In genomic region chrX:48576108-48576507, GRCh38 we compare ENCODE assay signal across 9 cellular contexts. TPM values are rescaled to one million over a fixed set of nuclear protein-coding genes. Genes with fewer than 3 reads are reported as not detected.
DNase-seq lines count a peak whose midpoint lies in the region; TF ChIP-seq lines count a peak whose summit lies in the region.
"Had no signal": no experiment of that assay in that cellular context is flagged by ENCODE, and none has a peak within 500 bp of the region (broad histone marks: within the 10 kb centered on the region; RNA-seq: fewer than 3 reads in every experiment).

No MANE protein-coding gene starts in this region.

- H3K4me3 ChIP-seq in A673 (ENCODE audit: low read depth, low read length, poor library complexity, severe bottlenecking) (peak overlapping the region; percentile 71), HAP-1 (peak overlapping the region; percentile 95), adrenal gland (peak overlapping the region in 1 of 4 donors; percentile 65), mesenchymal stem cell (ENCODE audit: insufficient read depth in 1 of 2, low read depth in 1 of 2, low read length in 2 of 2) (peak overlapping the region; percentile 23 to 92)

- H3K18ac ChIP-seq in mesenchymal stem cell (ENCODE audit: low read depth in 1 of 2, low read length in 2 of 2), result no peak overlapping the region

- H3K27ac ChIP-seq in A673 (ENCODE audit: low read depth, low read length, poor library complexity, severe bottlenecking) (no peak overlapping the region), adrenal gland (peak overlapping the region in 3 of 5 donors; percentile 7 to 99 (median 98)), mesenchymal stem cell (ENCODE audit: low read length, poor library complexity, severe bottlenecking) (no peak overlapping the region)

- intact Hi-C loops in A673 (cut with micrococcal nuclease; ENCODE audit: unreplicated experiment), result no loop called here
- intact Hi-C loops in adrenal gland (cut with DNase I), result no loop called here

- WGBS in adrenal gland, 4 donors, result 39 to 60% (median 49%) methylated on average over 5 to 6 of the region's 6 CpGs
- WGBS in mesenchymal stem cell, result 57% methylated on average over 6 of the region's 6 CpGs

- H2BK15ac ChIP-seq in mesenchymal stem cell (ENCODE audit: low read depth, poor library complexity, severe bottlenecking), result no peak overlapping the region

- no peak overlapping the region for H3K14ac ChIP-seq in mesenchymal stem cell (ENCODE audit: low read length in 2 of 2)

- H2BK5ac ChIP-seq in mesenchymal stem cell (ENCODE audit: low read depth, low read length, poor library complexity, severe bottlenecking), result no peak overlapping the region

- peak overlapping the region; percentile 100 for H3K9ac ChIP-seq in mesenchymal stem cell (ENCODE audit: low read length)

- H3K4ac ChIP-seq in mesenchymal stem cell (ENCODE audit: low read depth in 1 of 2, low read length in 2 of 2), result peak overlapping the region in 1 of 2 experiments; percentile 84

- no TSS peak for BruUV-seq in A673 (replicated peaks; lab: Mats Ljungman, UMichigan)

- H3K36me3 ChIP-seq in A673 (ENCODE audit: insufficient read depth, low read length, poor library complexity, severe bottlenecking) (peaks cover 40% of the 10 kb centered on the region), HAP-1 (replicated peaks) (peaks cover 57% of the 10 kb centered on the region), adrenal gland (replicated peaks in 1 of 2) (peaks cover 0 to 34% of the 10 kb centered on the region in 2 donors), mesenchymal stem cell (ENCODE audit: control insufficient read depth in 1 of 2, insufficient read depth in 2 of 2, low read depth in 1 of 2, low read length in 2 of 2) (peaks cover 21 to 53% of the 10 kb centered on the region in 2 experiments)

- H3K79me1 ChIP-seq in mesenchymal stem cell (replicated peaks; ENCODE audit: low read length, poor library complexity, severe bottlenecking), result no peaks in the 10 kb centered on the region

- CTCF ChIA-PET in A673 (lab: Charles Lee), result no interaction called here

- H2AFZ ChIP-seq in mesenchymal stem cell (ENCODE audit: low read depth, low read length), result no peak overlapping the region

- in situ Hi-C loops in HAP-1 (cut with MboI; ENCODE audit: low sequenced_read_pairs), result no loop called here

- H3K27me3 ChIP-seq in A673 (replicated peaks; ENCODE audit: insufficient read depth, low read depth, low read length, poor library complexity) (no peaks in the 10 kb centered on the region), HAP-1 (ENCODE audit: low read depth) (no peaks in the 10 kb centered on the region), adrenal gland (no peaks in the 10 kb centered on the region), mesenchymal stem cell (ENCODE audit: control insufficient read depth in 1 of 2, insufficient read depth in 1 of 2, low read length in 2 of 2) (no peaks in the 10 kb centered on the region)

- H3K23ac ChIP-seq in mesenchymal stem cell (ENCODE audit: low read length in 2 of 2), result no peak overlapping the region

- TF ChIP-seq POLR2A in adrenal gland (IDR thresholded peaks at IDR 0.05), result no peak

- peak overlapping the region; percentile 49 for H3K4me2 ChIP-seq in mesenchymal stem cell (ENCODE audit: low read length, poor library complexity, severe bottlenecking)

- H4K8ac ChIP-seq in mesenchymal stem cell (ENCODE audit: low read length), result no peak overlapping the region

- no peak for DNase-seq in A673 (ENCODE audit: low spot score)
- DNase-seq in HAP-1 (ENCODE audit: low spot score in 2 of 2), result no peak
- no peak for DNase-seq in adrenal gland
- no peak for DNase-seq in mesenchymal stem cell
- no peak for DNase-seq in HK-2 (ENCODE audit: unreplicated experiment)
- DNase-seq in NCI-H1694 (lab: John Stamatoyannopoulos, UW), result no peak
- no peak for DNase-seq in stimulated activated CD4-positive, alpha-beta T cell treated with anti-CD3 and anti-CD28 coated beads, Interleukin-4, amount 100 ng/mL, for 24 hours
- no peak for DNase-seq in stimulated activated naive CD4-positive, alpha-beta T cell (lab: John Stamatoyannopoulos, UW)
- DNase-seq: NK-92 treated with Interleukin-12 subunit alpha and Interleukin-12 subunit beta, amount 100 ng/mL, for 24 hours had no signal

- no peak overlapping the region for H2BK120ac ChIP-seq in mesenchymal stem cell (ENCODE audit: low read depth, low read length)

- H3K9me3 ChIP-seq in A673 (ENCODE audit: low read depth, low read length, poor library complexity, severe bottlenecking) (no peaks in the 10 kb centered on the region), HAP-1 (no peaks in the 10 kb centered on the region), adrenal gland (replicated peaks in 1 of 3) (no peaks in the 10 kb centered on the region), mesenchymal stem cell (ENCODE audit: control insufficient read depth, low read length) (no peaks in the 10 kb centered on the region)

- peaks cover 4% of the 10 kb centered on the region for H3K4me1 ChIP-seq in A673 (ENCODE audit: insufficient read depth, low read length, poor library complexity, severe bottlenecking)
- H3K4me1 ChIP-seq in HAP-1, result peaks cover 25% of the 10 kb centered on the region
- H3K4me1 ChIP-seq in adrenal gland (replicated peaks in 1 of 2), result peaks cover 4 to 16% of the 10 kb centered on the region in 2 donors
- peaks cover 12% of the 10 kb centered on the region for H3K4me1 ChIP-seq in mesenchymal stem cell (ENCODE audit: control insufficient read depth, insufficient read depth, low read depth, low read length)

- POLR2A ChIA-PET in A673 (lab: Charles Lee; ENCODE audit: low non-redundant PET), result interaction anchor here (0.6 kb wide), 1 partner anchor 427 kb away, joined by 7 read pairs; no protein-coding TSS in a partner anchor

- TF ChIP-seq CTCF in A673 (conservative IDR thresholded peaks at IDR 0.05; ENCODE audit: low read depth, low read length) (no peak), adrenal gland (IDR thresholded peaks at IDR 0.05) (no peak)

- no peak overlapping the region for H4K91ac ChIP-seq in mesenchymal stem cell (ENCODE audit: low read length)

- no peak overlapping the region for H2BK12ac ChIP-seq in mesenchymal stem cell (ENCODE audit: low read length in 2 of 2)

- H2AK5ac ChIP-seq in mesenchymal stem cell (ENCODE audit: low read length, severe bottlenecking), result no peak overlapping the region

RNA-seq across cellular contexts. Expression of gene RBM3, which starts 1.8 kb away (rescaled TPM):
- total RNA-seq in A673 (2021) (259 and 260 TPM in 2 replicates), adrenal gland (100 to 1,000 TPM in 5 of 8 donors, 10 to 100 TPM in 3; 52.9 to 284 (median 119) TPM)
- 100 to 1,000 TPM; 170 to 234 (median 224) TPM for polyA plus RNA-seq in adrenal gland
- 429 TPM for polyA plus RNA-seq in mesenchymal stem cell (2013, experiment 1 of 2)
- polyA plus RNA-seq in mesenchymal stem cell (2013, experiment 2 of 2), result 434 TPM

RNA-seq across cellular contexts. Expression of gene WDR13, which starts 21.2 kb away (rescaled TPM):
- total RNA-seq in A673 (2021) (48.1 and 58.7 TPM in 2 replicates), adrenal gland (100 to 1,000 TPM; 126 to 232 (median 171) TPM)
- polyA plus RNA-seq in adrenal gland, result 100 to 1,000 TPM in 2 of 3 donors, 10 to 100 TPM in 1; 53.5 to 677 (median 535) TPM
- polyA plus RNA-seq in mesenchymal stem cell (2013, experiment 1 of 2), result 43.9 TPM
- 40.9 TPM for polyA plus RNA-seq in mesenchymal stem cell (2013, experiment 2 of 2)

RNA-seq across cellular contexts. Expression of gene TBC1D25, which starts 36.6 kb away (rescaled TPM):
- total RNA-seq in A673 (2021) (10.8 and 15.0 TPM in 2 replicates), adrenal gland (10 to 100 TPM in 7 of 8 donors, 1 to 10 TPM in 1; 9.7 to 31.0 (median 16.7) TPM)
- 10 to 100 TPM in 1 of 3 donors, 1 to 10 TPM in 2; 8.9 to 12.5 (median 9.5) TPM for polyA plus RNA-seq in adrenal gland
- 11.5 TPM for polyA plus RNA-seq in mesenchymal stem cell (2013, experiment 1 of 2)
- polyA plus RNA-seq in mesenchymal stem cell (2013, experiment 2 of 2), result 12.4 TPM

RNA-seq across cellular contexts. Expression of gene EBP, which starts 54.5 kb away (rescaled TPM):
- 152 and 155 TPM in 2 replicates for total RNA-seq in A673 (2021)
- 100 to 1,000 TPM in 7 of 8 donors, 10 to 100 TPM in 1; 85.8 to 678 (median 152) TPM for total RNA-seq in adrenal gland
- polyA plus RNA-seq in adrenal gland, result 1,000 to 10,000 TPM in 1 of 3 donors, 100 to 1,000 TPM in 2; 119 to 1,010 (median 252) TPM
- 98.9 TPM for polyA plus RNA-seq in mesenchymal stem cell (2013, experiment 1 of 2)
- polyA plus RNA-seq in mesenchymal stem cell (2013, experiment 2 of 2), result 97.3 TPM

Comparison
In these comparisons a context has a peak if more than half of its experiments do, and no peak if none do; other contexts are left out.
1. H3K27ac ChIP-seq: peak in adrenal gland (3 of 5); none in A673 (single experiment) and mesenchymal stem cell (single experiment).